12 cellular contexts compared by ENCODE assay signal in genomic region chr20:51534764-51535386, GRCh38. TPM values are rescaled to one million over a fixed set of nuclear protein-coding genes. Genes with fewer than 3 reads are reported as not detected.
DNase-seq lines count a peak whose midpoint lies in the region; ATAC-seq and TF ChIP-seq lines count a peak whose summit lies in the region.
"Had no signal": no experiment of that assay in that cellular context is flagged by ENCODE, and none has a peak within 500 bp of the region (broad histone marks: within the 10 kb centered on the region; RNA-seq: fewer than 3 reads in every experiment).

No MANE protein-coding gene starts in this region.

- H3K27me3 Mint-ChIP-seq in T-helper 1 cell treated with Interleukin-12 subunit alpha and Interleukin-12 subunit beta and Interleukin-4 antibody, amounts not matched to agents 30 μg/mL and 1 μg/mL, for 36 hours (ENCODE audit: low read depth) = no peaks in the 10 kb centered on the region
- no peaks in the 10 kb centered on the region for H3K27me3 Mint-ChIP-seq in activated naive CD8-positive, alpha-beta T cell treated with anti-CD3 and anti-CD28 coated beads for 36 hours
- no peaks in the 10 kb centered on the region for H3K27me3 Mint-ChIP-seq in natural killer cell treated with Interleukin-12 subunit alpha and Interleukin-12 subunit beta and Interleukin-15 and Interleukin-18, amount 100 ng/mL, for 72 hours
- peaks cover 4% of the 10 kb centered on the region for H3K27me3 Mint-ChIP-seq in GM23338 (ENCODE audit: insufficient read depth, low read depth, poor library complexity)

- no peak overlapping the region for H3K4ac ChIP-seq in mesendoderm (ENCODE audit: low read depth, low read length)

- H3K4me1 ChIP-seq in mesendoderm (ENCODE audit: control insufficient read depth, low read depth, low read length) (no peaks in the 10 kb centered on the region), GM23338 (ENCODE audit: insufficient read depth) (no peaks in the 10 kb centered on the region)

- H3K4me3 Mint-ChIP-seq in T-helper 1 cell treated with Interleukin-12 subunit alpha and Interleukin-12 subunit beta and Interleukin-4 antibody, amounts not matched to agents 30 μg/mL and 1 μg/mL, for 36 hours = peak overlapping the region; percentile 6
- H3K4me3 Mint-ChIP-seq in activated naive CD8-positive, alpha-beta T cell treated with anti-CD3 and anti-CD28 coated beads for 36 hours = peak overlapping the region; percentile 25
- peak overlapping the region; percentile 79 for H3K4me3 Mint-ChIP-seq in natural killer cell treated with Interleukin-12 subunit alpha and Interleukin-12 subunit beta and Interleukin-15 and Interleukin-18, amount 100 ng/mL, for 72 hours
- H3K4me3 Mint-ChIP-seq in GM23338 = no peak overlapping the region

- no peak overlapping the region for H3K9ac ChIP-seq in mesendoderm (ENCODE audit: low read length)

- TF ChIP-seq CTCF in NB4 (IDR thresholded peaks at IDR 0.05; ENCODE audit: low read depth, low read length) (no peak), GM23338 (conservative IDR thresholded peaks at IDR 0.05; ENCODE audit: low read depth in 2 of 2) (no peak)

- no peak overlapping the region for H3K4me3 ChIP-seq in NB4 (ENCODE audit: low read depth, low read length)
- H3K4me3 ChIP-seq in mesendoderm (ENCODE audit: low read length) = no peak overlapping the region
- no peak overlapping the region for H3K4me3 ChIP-seq in GM23338
- H3K4me3 ChIP-seq: hepatocyte had no signal

- no peak overlapping the region for H2AFZ ChIP-seq in GM23338
- H2AFZ ChIP-seq: hepatocyte had no signal

- no peak overlapping the region for H3K18ac ChIP-seq in mesendoderm (ENCODE audit: low read length)

- ATAC-seq in natural killer cell treated with Interleukin-12 subunit alpha and Interleukin-12 subunit beta and Interleukin-15 and Interleukin-18, amount 100 ng/mL, for 72 hours = no peak
- no peak for ATAC-seq in GM23338

- H3K36me3 ChIP-seq in mesendoderm (ENCODE audit: control insufficient read depth, insufficient read depth, low read length) (no peaks in the 10 kb centered on the region), GM23338 (ENCODE audit: insufficient read depth) (no peaks in the 10 kb centered on the region)

- no peaks in the 10 kb centered on the region for H3K9me2 ChIP-seq in GM23338 (ENCODE audit: insufficient read depth)

- no peak overlapping the region for H3K4me2 ChIP-seq in mesendoderm (ENCODE audit: low read length)
- no peak overlapping the region for H3K4me2 ChIP-seq in GM23338
- H3K4me2 ChIP-seq: hepatocyte had no signal

- no peak overlapping the region for H2BK120ac ChIP-seq in mesendoderm (ENCODE audit: low read depth, low read length)

- no peaks in the 10 kb centered on the region for H3F3A ChIP-seq in GM23338 (replicated peaks; ENCODE audit: low read depth)

- TF ChIP-seq POLR2A in NB4 (IDR thresholded peaks at IDR 0.05; ENCODE audit: extremely low read depth, insufficient read length) = no peak

- H3K23ac ChIP-seq in mesendoderm (ENCODE audit: low read length) = no peak overlapping the region

- H3K4me1 Mint-ChIP-seq in T-helper 1 cell treated with Interleukin-12 subunit alpha and Interleukin-12 subunit beta and Interleukin-4 antibody, amounts not matched to agents 30 μg/mL and 1 μg/mL, for 36 hours (ENCODE audit: low read depth) = peaks cover 83% of the 10 kb centered on the region
- peaks cover 90% of the 10 kb centered on the region for H3K4me1 Mint-ChIP-seq in activated naive CD8-positive, alpha-beta T cell treated with anti-CD3 and anti-CD28 coated beads for 36 hours
- peaks cover 85 to 96% of the 10 kb centered on the region in 2 donors for H3K4me1 Mint-ChIP-seq in natural killer cell treated with Interleukin-12 subunit alpha and Interleukin-12 subunit beta and Interleukin-15 and Interleukin-18, amount 100 ng/mL, for 72 hours (ENCODE audit: low read depth in 2 of 2)
- no peaks in the 10 kb centered on the region for H3K4me1 Mint-ChIP-seq in GM23338

- H2BK15ac ChIP-seq in mesendoderm (replicated peaks; ENCODE audit: low read depth) = no peak overlapping the region

- no peak overlapping the region for H2BK5ac ChIP-seq in mesendoderm (ENCODE audit: low read length)

- H4K8ac ChIP-seq in mesendoderm (ENCODE audit: low read depth, low read length) = no peak overlapping the region

- no peak overlapping the region for H4K5ac ChIP-seq in mesendoderm (ENCODE audit: low read length)

- no peaks in the 10 kb centered on the region for H3K79me1 ChIP-seq in mesendoderm (ENCODE audit: low read length)

- no peak for DNase-seq in T-helper 1 cell
- DNase-seq in NB4 (ENCODE audit: low read depth) = peak; percentile 52
- peak; percentile 44 for DNase-seq in activated naive CD8-positive, alpha-beta T cell treated with anti-CD3 and anti-CD28 coated beads for 36 hours
- DNase-seq in natural killer cell treated with Interleukin-12 subunit alpha and Interleukin-12 subunit beta and Interleukin-15 and Interleukin-18, amount 100 ng/mL, for 72 hours (ENCODE audit: low spot score) = no peak
- DNase-seq in NCI-H2107 treated with DMSO at 0.1 percent for 48 hours (lab: John Stamatoyannopoulos, UW; ENCODE audit: unreplicated experiment) = no peak
- DNase-seq in mesendoderm = no peak
- no peak for DNase-seq in GM23338 (ENCODE audit: low spot score)
- DNase-seq: NCI-H526 treated with DMSO at 0.1 percent for 48 hours had no signal

- no peak overlapping the region for H2AK5ac ChIP-seq in mesendoderm (ENCODE audit: low read length)

- H4K20me1 ChIP-seq in GM23338 (replicated peaks; ENCODE audit: insufficient read depth) = 0 out of 2 replicates have a peak, but pooled peaks cover 4% of the 10 kb centered on the region

- H3K79me2 ChIP-seq in mesendoderm (ENCODE audit: control insufficient read depth, insufficient read depth, low read length) (no peaks in the 10 kb centered on the region), GM23338 (replicated peaks; ENCODE audit: insufficient read depth) (no peaks in the 10 kb centered on the region)

- H3K27ac ChIP-seq in mesendoderm (ENCODE audit: low read depth, low read length) (no peak overlapping the region), GM23338 (ENCODE audit: low read depth) (no peak overlapping the region)
- H3K27ac ChIP-seq: 22Rv1, hepatocyte had no signal

- no CpG with 5 or more reads among the region's 9 CpGs for whole genome bisulfite sequencing in mesendoderm (ENCODE audit: extremely low coverage, insufficient coverage, low lambda C conversion rate)

- peak overlapping the region; percentile 77 for H3K27ac Mint-ChIP-seq in T-helper 1 cell treated with Interleukin-12 subunit alpha and Interleukin-12 subunit beta and Interleukin-4 antibody, amounts not matched to agents 30 μg/mL and 1 μg/mL, for 36 hours
- H3K27ac Mint-ChIP-seq in activated naive CD8-positive, alpha-beta T cell treated with anti-CD3 and anti-CD28 coated beads for 36 hours = peak overlapping the region; percentile 89
- peak overlapping the region; percentile 92 to 95 for H3K27ac Mint-ChIP-seq in natural killer cell treated with Interleukin-12 subunit alpha and Interleukin-12 subunit beta and Interleukin-15 and Interleukin-18, amount 100 ng/mL, for 72 hours
- no peak overlapping the region for H3K27ac Mint-ChIP-seq in GM23338

- peaks cover 58% of the 10 kb centered on the region for H3K36me3 Mint-ChIP-seq in T-helper 1 cell treated with Interleukin-12 subunit alpha and Interleukin-12 subunit beta and Interleukin-4 antibody, amounts not matched to agents 30 μg/mL and 1 μg/mL, for 36 hours (ENCODE audit: low read depth)
- peaks cover 64% of the 10 kb centered on the region for H3K36me3 Mint-ChIP-seq in activated naive CD8-positive, alpha-beta T cell treated with anti-CD3 and anti-CD28 coated beads for 36 hours
- H3K36me3 Mint-ChIP-seq in natural killer cell treated with Interleukin-12 subunit alpha and Interleukin-12 subunit beta and Interleukin-15 and Interleukin-18, amount 100 ng/mL, for 72 hours = peaks cover 10% of the 10 kb centered on the region
- no peaks in the 10 kb centered on the region for H3K36me3 Mint-ChIP-seq in GM23338 (ENCODE audit: low read depth)

- H3K9me3 Mint-ChIP-seq in T-helper 1 cell treated with Interleukin-12 subunit alpha and Interleukin-12 subunit beta and Interleukin-4 antibody, amounts not matched to agents 30 μg/mL and 1 μg/mL, for 36 hours = no peaks in the 10 kb centered on the region
- peaks cover 6% of the 10 kb centered on the region for H3K9me3 Mint-ChIP-seq in activated naive CD8-positive, alpha-beta T cell treated with anti-CD3 and anti-CD28 coated beads for 36 hours
- H3K9me3 Mint-ChIP-seq in natural killer cell treated with Interleukin-12 subunit alpha and Interleukin-12 subunit beta and Interleukin-15 and Interleukin-18, amount 100 ng/mL, for 72 hours = no peaks in the 10 kb centered on the region
- H3K9me3 Mint-ChIP-seq in GM23338 = no peaks in the 10 kb centered on the region

- no peak overlapping the region for H3K56ac ChIP-seq in mesendoderm (ENCODE audit: low read length)

- no peaks in the 10 kb centered on the region for H3K27me3 ChIP-seq in mesendoderm (ENCODE audit: insufficient read depth, low read length, poor library complexity)
- H3K27me3 ChIP-seq in GM23338 (ENCODE audit: insufficient read depth) = no peaks in the 10 kb centered on the region
- H3K27me3 ChIP-seq: hepatocyte had no signal

TF ChIP-seq in GM23338, 12 proteins besides CTCF, POLR2A, EP300 and RAD21 (continues in another document):
- TF ChIP-seq CREB1 (CRISPR knock-in tag; IDR thresholded peaks at IDR 0.05; ENCODE audit: low read depth) (no peak), STAT1 (IDR thresholded peaks at IDR 0.05; ENCODE audit: unreplicated experiment) (no peak)

RNA-seq across cellular contexts. Expression of gene NFATC2, which starts 7.6 kb away (rescaled TPM):
- total RNA-seq in activated naive CD8-positive, alpha-beta T cell treated with anti-CD3 and anti-CD28 coated beads for 36 hours = 10 to 100 TPM; 31.0 to 31.7 TPM
- 10 to 100 TPM; 83.3 to 97.1 TPM for total RNA-seq in natural killer cell treated with Interleukin-12 subunit alpha and Interleukin-12 subunit beta and Interleukin-15 and Interleukin-18, amount 100 ng/mL, for 72 hours
- 0.28 TPM for polyA plus RNA-seq in mesendoderm (2013, experiment 1 of 2)
- 0.29 TPM for polyA plus RNA-seq in mesendoderm (2013, experiment 2 of 2)
- total RNA-seq in GM23338 (2014; rRNA removed; shearing (Covaris generic)) = 0.39 and 0.59 TPM in 2 replicates
- polyA plus RNA-seq in GM23338 (2016; fragmentation: Nextera tagmentation; extraction: Ambion mirVana) = 0.31 and 0.52 TPM in 2 replicates
- total RNA-seq: myocyte had no signal

Comparison
In these comparisons a context has a peak if more than half of its experiments do, and no peak if none do; other contexts are left out.
1. DNase-seq: peak in NB4 (single experiment) and activated naive CD8-positive, alpha-beta T cell treated with anti-CD3 and anti-CD28 coated beads for 36 hours (single experiment); none in T-helper 1 cell (0 of 5), natural killer cell treated with Interleukin-12 subunit alpha and Interleukin-12 subunit beta and Interleukin-15 and Interleukin-18, amount 100 ng/mL, for 72 hours (single experiment), NCI-H2107 treated with DMSO at 0.1 percent for 48 hours (single experiment), mesendoderm (single experiment) and GM23338 (single experiment).
2. RNA of gene NFATC2, which starts 7.6 kb away (total RNA-seq): 83.3 to 97.1 TPM in natural killer cell treated with Interleukin-12 subunit alpha and Interleukin-12 subunit beta and Interleukin-15 and Interleukin-18, amount 100 ng/mL, for 72 hours and 31.0 to 31.7 TPM in activated naive CD8-positive, alpha-beta T cell treated with anti-CD3 and anti-CD28 coated beads for 36 hours; 0.39 to 0.59 TPM in GM23338; every median in the first group is over 10 times any median in the second.